In genomic region chr9:121634329-121634784, GRCh38 we compare ENCODE assay signal across 1 cellular context.
TF ChIP-seq lines count a peak whose summit lies in the region.

No MANE protein-coding gene starts in this region.

TF ChIP-seq in IMR-90, 13 proteins besides CTCF, POLR2A, EP300 and RAD21 (continued from another document):
- TF ChIP-seq ELK1 (IDR thresholded peaks at IDR 0.05; ENCODE audit: borderline replicate concordance, low read depth, low read length): no peak
